ENCODE assay signal across 18 cellular contexts in the genomic region with DNA sequence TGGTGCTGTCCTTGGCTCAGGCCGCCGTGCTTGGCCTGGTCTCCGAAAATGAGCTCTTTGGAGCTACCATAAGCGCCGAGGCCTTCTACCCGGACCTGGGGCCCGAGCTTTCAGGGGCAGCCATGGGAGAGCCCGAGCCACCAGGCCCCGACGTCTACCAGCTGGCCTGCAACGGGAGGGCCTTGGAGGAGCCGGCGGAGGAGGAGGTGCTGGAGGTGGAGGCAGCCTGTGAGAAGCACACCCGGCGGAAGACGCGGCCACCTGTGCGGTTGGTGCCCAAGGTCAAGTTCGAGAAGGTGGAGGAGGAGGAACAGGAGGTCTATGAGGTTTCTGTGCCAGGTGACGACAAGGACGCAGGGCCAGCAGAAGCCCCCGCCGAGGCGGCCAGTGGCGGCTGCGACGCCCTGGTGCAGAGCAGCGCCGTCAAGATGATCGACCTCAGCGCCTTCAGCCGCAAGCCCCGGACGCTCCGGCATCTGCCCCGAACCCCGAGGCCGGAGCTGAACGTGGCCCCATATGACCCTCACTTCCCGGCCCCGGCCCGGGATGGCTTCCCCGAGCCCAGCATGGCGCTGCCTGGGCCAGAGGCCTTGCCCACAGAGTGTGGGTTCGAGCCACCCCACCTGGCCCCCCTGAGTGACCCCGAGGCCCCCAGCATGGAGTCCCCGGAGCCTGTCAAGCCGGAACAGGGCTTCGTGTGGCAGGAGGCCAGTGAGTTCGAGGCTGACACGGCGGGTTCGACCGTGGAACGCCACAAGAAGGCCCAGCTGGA.
"Had no signal": no experiment of that assay in that cellular context is flagged by ENCODE, and none has a peak within 500 bp of the region (broad histone marks: within the 10 kb centered on the region; RNA-seq: fewer than 3 reads in every experiment).

No MANE protein-coding gene starts in this region.

- H3K9me3 ChIP-seq: colonic mucosa, psoas muscle, uterus had no signal

- H3K27me3 ChIP-seq: colonic mucosa, uterus had no signal

- H3K27ac ChIP-seq: colonic mucosa, psoas muscle, uterus had no signal

- FAIRE-seq: keratinocyte, small intestine had no signal

- H3K4me3 ChIP-seq: colonic mucosa, lung, psoas muscle, uterus had no signal

- ATAC-seq: activated CD8-positive, alpha-beta memory T cell treated with anti-CD3 and anti-CD28 coated beads, Interleukin-2, amount 10 ng/mL, durations not matched to agents 7 days and 5 days; psoas muscle; right cardiac atrium; stimulated activated effector memory CD8-positive, alpha-beta T cell treated with anti-CD3 and anti-CD28 coated beads, Interleukin-12 subunit alpha, Interleukin-12 subunit beta, amount 100 ng/mL, for 72 hours had no signal

- DNase-seq: activated CD4-positive, alpha-beta T cell treated with anti-CD3 and anti-CD28 coated beads, Interleukin-2, amount 50 U/mL, for 4 hours; activated CD8-positive, alpha-beta memory T cell treated with anti-CD3 and anti-CD28 coated beads, Interleukin-2, amount 10 ng/mL, durations not matched to agents 7 days and 5 days; activated naive CD4-positive, alpha-beta T cell treated with anti-CD3 and anti-CD28 coated beads for 36 hours; activated T-cell treated with anti-CD3 and anti-CD28 coated beads, Interleukin-2, amount 50 U/mL, for 1 hour; central memory CD4-positive, alpha-beta T cell; colonic mucosa; foreskin melanocyte; hypothalamus; psoas muscle; small intestine; stimulated activated CD4-positive, alpha-beta T cell treated with anti-CD3 and anti-CD28 coated beads, Interleukin-4, amount 100 ng/mL, for 24 hours; SW 1271; T-helper 2 cell; uterus had no signal

- H3K36me3 ChIP-seq: uterus had no signal
